Comparison of ENCODE assay signal across 13 cellular contexts in genomic region chr19:53781332-53781731, GRCh38. TPM values are rescaled to one million over a fixed set of nuclear protein-coding genes. Genes with fewer than 3 reads are reported as not detected.
A peak's percentile ranks its signal among the peaks of the same experiment; 100 is the strongest.
DNase-seq lines count a peak whose midpoint lies in the region; ATAC-seq, FAIRE-seq and TF ChIP-seq lines count a peak whose summit lies in the region.
"Not testable (repeated sequence)": the region's sequence is repeated elsewhere in the genome, so short reads cannot be mapped to it uniquely, and the experiment has no call there.
"Had no signal": no experiment of that assay in that cellular context is flagged by ENCODE, and none has a peak within 500 bp of the region (broad histone marks: within the 10 kb centered on the region; RNA-seq: fewer than 3 reads in every experiment).

No MANE protein-coding gene starts in this region.

- not testable (repeated sequence) for H3K9ac ChIP-seq in H9 (ENCODE audit: extremely low read depth, insufficient read length, low read length); K562 (ENCODE audit: insufficient read depth in 1 of 2, low read depth in 2 of 2, low read length in 2 of 2); mesendoderm (ENCODE audit: low read length); trophoblast cell (ENCODE audit: low read length)

- H3K27ac Mint-ChIP-seq in Caco-2 (ENCODE audit: unreplicated experiment): peak overlapping the region; percentile 58
- not testable (repeated sequence) for H3K27ac Mint-ChIP-seq in H9

- TF ChIP-seq EP300 in K562 (IDR thresholded peaks at IDR 0.05; ENCODE audit: low read length): not testable (repeated sequence)

- H4K8ac ChIP-seq in H9 (replicated peaks; ENCODE audit: insufficient read length, low read depth, low read length); mesendoderm (ENCODE audit: low read depth, low read length): not testable (repeated sequence)
- H4K8ac ChIP-seq in trophoblast cell (ENCODE audit: low read depth, low read length): peak overlapping the region; percentile 44

- not testable (repeated sequence) for H3K27me3 ChIP-seq in Caco-2 (replicated peaks; ENCODE audit: control insufficient read depth, insufficient read depth, low read length); H9 (ENCODE audit: insufficient read depth, low read length); mesendoderm (ENCODE audit: insufficient read depth, low read length, poor library complexity); trophoblast cell (ENCODE audit: insufficient read depth, low read length)
- peaks cover 3 to 16% of the 10 kb centered on the region in 2 experiments; a peak in 4 of 5 replicates for H3K27me3 ChIP-seq in K562 (ENCODE audit: control insufficient read depth in 2 of 2, insufficient read depth in 2 of 2, low read length in 2 of 2)

- POLR2A ChIA-PET in Caco-2 (lab: Charles Lee): interaction anchor here (0.6 kb wide), 2 partner anchors 144 to 403 kb away, joined by 3 read pairs; no protein-coding TSS in a partner anchor
- POLR2A ChIA-PET in K562 (lab: Yijun Ruan, JAX): not testable (repeated sequence)

- intact Hi-C loops in Caco-2 (cut with micrococcal nuclease; ENCODE audit: unreplicated experiment); K562 (cut with micrococcal nuclease): not testable (repeated sequence)

- H4K20me1 ChIP-seq in H9 (ENCODE audit: control insufficient read depth, insufficient read depth, insufficient read length); K562 (replicated peaks; ENCODE audit: control insufficient read depth, insufficient read depth, low read length): not testable (repeated sequence)

- not testable (repeated sequence) for TF ChIP-seq RAD21 in K562 (CRISPR knock-in tag; conservative IDR thresholded peaks at IDR 0.05 in 1 of 2, IDR thresholded peaks at IDR 0.05 in 1 of 2)

- not testable (repeated sequence) for H3K4ac ChIP-seq in H9 (ENCODE audit: low read depth, low read length); trophoblast cell (ENCODE audit: low read depth, low read length)
- peak overlapping the region; percentile 73 for H3K4ac ChIP-seq in mesendoderm (ENCODE audit: low read depth, low read length)

- H3K18ac ChIP-seq in H9 (ENCODE audit: insufficient read length, low read depth, low read length): not testable (repeated sequence)
- H3K18ac ChIP-seq in mesendoderm (ENCODE audit: low read length) (peak overlapping the region; percentile 15), trophoblast cell (ENCODE audit: low read length) (peak overlapping the region; percentile 52)

- not testable (repeated sequence) for H3K9me3 Mint-ChIP-seq in Caco-2 (ENCODE audit: unreplicated experiment)
- H3K9me3 Mint-ChIP-seq in H9: peaks cover 41 to 46% of the 10 kb centered on the region in 2 experiments

- H3K4me1 ChIP-seq in Caco-2: peaks cover 46% of the 10 kb centered on the region
- H3K4me1 ChIP-seq in H9 (ENCODE audit: insufficient read depth, low read length); K562 (replicated peaks in 1 of 2; ENCODE audit: control insufficient read depth in 2 of 2, insufficient read depth in 2 of 2, low read length in 2 of 2); mesendoderm (ENCODE audit: control insufficient read depth, low read depth, low read length); trophoblast cell (ENCODE audit: control insufficient read depth in 1 of 2, insufficient read depth in 2 of 2, low read length in 2 of 2): not testable (repeated sequence)

- not testable (repeated sequence) for H2BK120ac ChIP-seq in H9 (ENCODE audit: low read depth, low read length, poor library complexity, severe bottlenecking)
- H2BK120ac ChIP-seq in mesendoderm (ENCODE audit: low read depth, low read length) (peak overlapping the region; percentile 98), trophoblast cell (ENCODE audit: insufficient read depth, low read length, poor library complexity) (peak overlapping the region; percentile 73)

- not testable (repeated sequence) for H3K9me1 ChIP-seq in K562 (ENCODE audit: control insufficient read depth, insufficient read depth, low read length)

- H3K9me3 ChIP-seq in Caco-2; H9 (ENCODE audit: control insufficient read depth, low read depth, low read length); K562 (replicated peaks; ENCODE audit: control insufficient read depth, insufficient read depth, low read depth, low read length); trophoblast cell (ENCODE audit: insufficient read depth, low read depth, low read length): not testable (repeated sequence)

- not testable (repeated sequence) for H3K56ac ChIP-seq in H9 (ENCODE audit: insufficient read length, low read depth, low read length)
- peak overlapping the region; percentile 67 for H3K56ac ChIP-seq in mesendoderm (ENCODE audit: low read length)

- H3K4me1 Mint-ChIP-seq in Caco-2 (ENCODE audit: low read depth, unreplicated experiment) (peaks cover 21% of the 10 kb centered on the region), H9 (peaks cover 17% of the 10 kb centered on the region in 2 experiments)

- peaks cover 51% of the 10 kb centered on the region for H3K36me3 Mint-ChIP-seq in Caco-2 (ENCODE audit: insufficient read depth, unreplicated experiment)
- peaks cover 9 to 37% (median 24%) of the 10 kb centered on the region in 3 experiments for H3K36me3 Mint-ChIP-seq in H9 (ENCODE audit: insufficient read depth in 1 of 3, low read depth in 3 of 3)

- H2BK5ac ChIP-seq in H9 (ENCODE audit: insufficient read length, low read length): not testable (repeated sequence)
- peak overlapping the region; percentile 96 for H2BK5ac ChIP-seq in mesendoderm (ENCODE audit: low read length)
- H2BK5ac ChIP-seq in trophoblast cell (ENCODE audit: low read depth, low read length, poor library complexity): peak overlapping the region; percentile 52

- H3K23me2 ChIP-seq in H9 (ENCODE audit: insufficient read length, low read depth, low read length, poor library complexity, severe bottlenecking): not testable (repeated sequence)

- not testable (repeated sequence) for H2AFZ ChIP-seq in H9 (ENCODE audit: low read length); K562 (ENCODE audit: low read depth, low read length); trophoblast cell (ENCODE audit: insufficient read depth, low read length, poor library complexity)

- not testable (repeated sequence) for H2BK20ac ChIP-seq in H9 (ENCODE audit: low read depth, low read length, poor library complexity, severe bottlenecking)

- not testable (repeated sequence) for ATAC-seq in K562

- not testable (repeated sequence) for H3K4me3 ChIP-seq in Caco-2 (ENCODE audit: low read depth, low read length); K562; fibroblast of villous mesenchyme (ENCODE audit: low read depth, low read length); mesendoderm (ENCODE audit: low read length); trophoblast cell (ENCODE audit: low read depth, low read length)

- in situ Hi-C loops in K562 (cut with MboI): not testable (repeated sequence)

- not testable (repeated sequence) for H4K12ac ChIP-seq in trophoblast cell (ENCODE audit: low read depth, low read length)

- H3K27ac ChIP-seq in H9 (ENCODE audit: insufficient read length, low read depth, low read length) (peak overlapping the region; percentile 94), mesendoderm (ENCODE audit: low read depth, low read length) (peak overlapping the region; percentile 85), trophoblast cell (ENCODE audit: low read depth, low read length) (peak overlapping the region; percentile 61)
- H3K27ac ChIP-seq in K562 (ENCODE audit: extremely low read depth, low read depth, low read length): not testable (repeated sequence)

- TF ChIP-seq CTCF in Caco-2 (IDR thresholded peaks at IDR 0.05; ENCODE audit: insufficient read depth in 1 of 2, low read depth in 1 of 2, low read length in 1 of 2, severe bottlenecking in 1 of 2, unreplicated experiment in 1 of 2); H9 (conservative IDR thresholded peaks at IDR 0.05); K562 (IDR thresholded peaks at IDR 0.05 in 2 of 3, conservative IDR thresholded peaks at IDR 0.05 in 1 of 3; ENCODE audit: insufficient read depth in 2 of 3, low read depth in 1 of 3, low read length in 3 of 3); fibroblast of villous mesenchyme (IDR thresholded peaks at IDR 0.05; ENCODE audit: insufficient read depth, low read depth, low read length): not testable (repeated sequence)

- BruUV-seq in Caco-2 (replicated peaks; lab: Mats Ljungman, UMichigan); K562 (replicated peaks; lab: Mats Ljungman, UMichigan): not testable (repeated sequence)

- H3K79me1 ChIP-seq in H9 (ENCODE audit: insufficient read depth, low read depth, low read length, poor library complexity, severe bottlenecking); mesendoderm (ENCODE audit: low read length): not testable (repeated sequence)
- H3K79me1 ChIP-seq in trophoblast cell (ENCODE audit: low read length): peaks cover 25% of the 10 kb centered on the region

- H3K23ac ChIP-seq in H9 (ENCODE audit: insufficient read length, low read depth, low read length); mesendoderm (ENCODE audit: low read length); trophoblast cell (ENCODE audit: low read length): not testable (repeated sequence)

- not testable (repeated sequence) for H3K79me2 ChIP-seq in H9 (ENCODE audit: insufficient read depth, low read length); K562 (ENCODE audit: control insufficient read depth, insufficient read depth, low read length); mesendoderm (ENCODE audit: control insufficient read depth, insufficient read depth, low read length); trophoblast cell (ENCODE audit: control insufficient read depth, insufficient read depth, low read length, poor library complexity)

- not testable (repeated sequence) for H2BK15ac ChIP-seq in H9 (ENCODE audit: low read depth, low read length); mesendoderm (replicated peaks; ENCODE audit: low read depth)

- no CpG with 5 or more reads among the region's 8 CpGs for WGBS in H9 (ENCODE audit: extremely low coverage, insufficient read length, low lambda C conversion rate)
- 7% methylated on average over 8 of the region's 8 CpGs for WGBS in K562 (ENCODE audit: insufficient coverage, low coverage, missing lambda C conversion rate)
- no CpG with 5 or more reads among the region's 8 CpGs for WGBS in mesendoderm (ENCODE audit: extremely low coverage, insufficient coverage, low lambda C conversion rate)
- no CpG with 5 or more reads among the region's 8 CpGs for WGBS in trophoblast cell (ENCODE audit: extremely low coverage, insufficient coverage, insufficient read length)

- H4K91ac ChIP-seq in H9 (ENCODE audit: insufficient read length, low read depth, low read length) (peak overlapping the region; percentile 31), trophoblast cell (ENCODE audit: low read depth, low read length) (peak overlapping the region; percentile 89)

- H3K14ac ChIP-seq in H9 (ENCODE audit: insufficient read depth, low read length): not testable (repeated sequence)
- H3K14ac ChIP-seq in trophoblast cell (ENCODE audit: low read length): peak overlapping the region; percentile 77

- H4K5ac ChIP-seq in H9 (ENCODE audit: insufficient read length, low read depth, low read length); mesendoderm (ENCODE audit: low read length): not testable (repeated sequence)

- not testable (repeated sequence) for H2AK5ac ChIP-seq in H9 (ENCODE audit: insufficient read length, low read length)
- H2AK5ac ChIP-seq in mesendoderm (ENCODE audit: low read length): peak overlapping the region; percentile 94
- peak overlapping the region; percentile 29 for H2AK5ac ChIP-seq in trophoblast cell (ENCODE audit: low read length)

- H2BK12ac ChIP-seq in H9 (ENCODE audit: insufficient read length, low read depth, low read length) (peak overlapping the region; percentile 62), trophoblast cell (ENCODE audit: low read length) (peak overlapping the region; percentile 92)

- H3T11ph ChIP-seq in H9 (ENCODE audit: low read length): not testable (repeated sequence)

- not testable (repeated sequence) for DNase-seq in Caco-2; H9; K562 (ENCODE audit: extremely low read depth in 1 of 4, low spot score in 3 of 4); mesendoderm
- peak; percentile 17 for DNase-seq in fibroblast of villous mesenchyme (ENCODE audit: low read depth)
- peak; percentile 15 to 49 for DNase-seq in trophoblast cell

- not testable (repeated sequence) for H3K4me2 ChIP-seq in H9 (ENCODE audit: insufficient read depth, insufficient read length, low read length); K562 (ENCODE audit: insufficient read depth, low read length); mesendoderm (ENCODE audit: low read length); trophoblast cell (ENCODE audit: low read length)

- CTCF ChIA-PET in Caco-2 (lab: Charles Lee): interaction anchor here (0.6 to 1.1 kb wide), 3 partner anchors 9 to 143 kb away, joined by 3 to 5 read pairs (median 3); no protein-coding TSS in a partner anchor
- CTCF ChIA-PET in K562 (lab: Yijun Ruan, JAX; ENCODE audit: low intra/inter-chr PET ratio): not testable (repeated sequence)

- not testable (repeated sequence) for H3K36me3 ChIP-seq in Caco-2 (ENCODE audit: control insufficient read depth, insufficient read depth, low read length); K562 (ENCODE audit: control insufficient read depth, insufficient read depth, low read length); mesendoderm (ENCODE audit: control insufficient read depth, insufficient read depth, low read length); trophoblast cell (ENCODE audit: control insufficient read depth in 1 of 2, insufficient read depth in 2 of 2, low read length in 2 of 2)

- peak overlapping the region; percentile 51 for H3K4me3 Mint-ChIP-seq in Caco-2 (ENCODE audit: unreplicated experiment)
- not testable (repeated sequence) for H3K4me3 Mint-ChIP-seq in H9

- FAIRE-seq in K562 (lab: Jason Lieb, UNC): not testable (repeated sequence)

- TF ChIP-seq POLR2A in K562 (conservative IDR thresholded peaks at IDR 0.05): not testable (repeated sequence)

- H3K27me3 Mint-ChIP-seq in Caco-2 (ENCODE audit: insufficient read depth, unreplicated experiment); H9 (ENCODE audit: low read depth): not testable (repeated sequence)

RNA-seq across cellular contexts. Expression of gene NLRP12, which starts 42.8 kb away (rescaled TPM):
- not detected in 2 replicates for total RNA-seq in Caco-2 (2022)
- 3.6 and 4.0 TPM in 2 replicates for total RNA-seq in H9 (2021)
- total RNA-seq in K562 (2011; cell fraction: chromatin; rRNA removed; ENCODE audit: low replicate concordance): not detected in 2 replicates
- total RNA-seq in K562 (2011; cell fraction: nucleolus; rRNA removed): not detected in 2 replicates
- total RNA-seq in K562 (2011; cell fraction: nucleoplasm; rRNA removed): not detected in 2 replicates
- not detected in 2 replicates for total RNA-seq in K562 (2014; rRNA removed)
- total RNA-seq in K562 (2014; rRNA removed; fragmentation: Illumina TruSeq; extraction: Trizol): not detected in 2 replicates
- total RNA-seq in K562 (2015; rRNA removed; fragmentation: Illumina TruSeq; extraction: Trizol): not detected in 2 replicates
- 0.04 TPM in 1 of 2 replicates, not detected in the other for total RNA-seq in K562 (2021)
- not detected in 2 replicates for polyA plus RNA-seq in K562 (2011; rRNA removed)
- polyA plus RNA-seq in K562 (2011; cell fraction: cytosol; rRNA removed): not detected in 2 replicates
- polyA plus RNA-seq in K562 (2011; cell fraction: nucleus; rRNA removed): 0.03 TPM in 1 of 2 replicates, not detected in the other
- 0.03 and 0.28 TPM in 2 replicates for polyA plus RNA-seq in K562 (2012)
- polyA plus RNA-seq in K562 (2014; fragmentation: Illumina TruSeq; extraction: Trizol): not detected in 2 replicates
- polyA plus RNA-seq in K562 (2014; fragmentation: Nextera tagmentation; extraction: Ambion mirVana): not detected
- polyA plus RNA-seq in K562 (2014; rRNA removed): 0.03 TPM in 1 of 2 replicates, not detected in the other
- polyA minus RNA-seq in K562 (2011; rRNA and poly(A)+ RNA removed): not detected in 2 replicates
- not detected in 2 replicates for polyA minus RNA-seq in K562 (2011; cell fraction: cytosol; rRNA and poly(A)+ RNA removed)
- not detected in 2 replicates for polyA minus RNA-seq in K562 (2011; cell fraction: nucleus; rRNA and poly(A)+ RNA removed)
- total RNA-seq in fibroblast of villous mesenchyme: not detected in 2 replicates
- 1.0 TPM for polyA plus RNA-seq in mesendoderm (2013, experiment 1 of 2)
- 0.95 TPM for polyA plus RNA-seq in mesendoderm (2013, experiment 2 of 2)
- 0.26 and 0.29 TPM in 2 replicates for polyA plus RNA-seq in trophoblast cell (2013)
- total RNA-seq: A172; B cell; CD8-positive, alpha-beta T cell; Daoy; G401; GM12878 had no signal
- polyA plus RNA-seq: BJ, GM12878 had no signal
